In genomic region chr19:1175020-1175419, GRCh38 we compare ENCODE assay signal across 12 cellular contexts. TPM values are rescaled to one million over a fixed set of nuclear protein-coding genes. Genes with fewer than 3 reads are reported as not detected.
DNase-seq lines count a peak whose midpoint lies in the region; ATAC-seq, FAIRE-seq and TF ChIP-seq lines count a peak whose summit lies in the region.
"Had no signal": no experiment of that assay in that cellular context is flagged by ENCODE, and none has a peak within 500 bp of the region (broad histone marks: within the 10 kb centered on the region; RNA-seq: fewer than 3 reads in every experiment).

No MANE protein-coding gene starts in this region.

- peaks cover 0 to 3% of the 10 kb centered on the region in 2 donors for H3K36me3 ChIP-seq in kidney (ENCODE audit: control insufficient read depth in 1 of 2, insufficient read depth in 2 of 2, low read length in 2 of 2)
- peaks cover 13% of the 10 kb centered on the region for H3K36me3 ChIP-seq in thymus (ENCODE audit: control insufficient read depth, insufficient read depth)
- H3K36me3 ChIP-seq: esophagus muscularis mucosa, right atrium auricular region had no signal

- H3K4me1 Mint-ChIP-seq in activated naive CD4-positive, alpha-beta T cell treated with anti-CD3 and anti-CD28 coated beads, Interleukin-2, amount 10 ng/mL, durations not matched to agents 7 days and 5 days = peaks cover 43% of the 10 kb centered on the region
- H3K4me1 Mint-ChIP-seq in activated B cell treated with CpG ODN at 0.5 μM for 24 hours = peaks cover 23% of the 10 kb centered on the region

- FAIRE-seq in kidney (lab: Jason Lieb, UNC) = no peak
- FAIRE-seq: bronchial epithelial cell had no signal

- POLR2A ChIA-PET in activated B cell treated with CpG ODN at 0.5 μM for 24 hours (lab: Charles Lee) = interaction anchor here (2.4 kb wide), 1 partner anchor 43 kb away, joined by 25 read pairs; no protein-coding TSS in a partner anchor

- H3K4me3 ChIP-seq in kidney (ENCODE audit: low read length in 2 of 2) = no peak overlapping the region
- H3K4me3 ChIP-seq in thymus (ENCODE audit: low read length) = no peak overlapping the region

- H3K36me3 Mint-ChIP-seq in activated naive CD4-positive, alpha-beta T cell treated with anti-CD3 and anti-CD28 coated beads, Interleukin-2, amount 10 ng/mL, durations not matched to agents 7 days and 5 days = peaks cover 10% of the 10 kb centered on the region
- H3K36me3 Mint-ChIP-seq in activated B cell treated with CpG ODN at 0.5 μM for 24 hours (ENCODE audit: low read depth) = peaks cover 7% of the 10 kb centered on the region

- 95% methylated on average over 6 of the region's 6 CpGs for WGBS in thymus

- intact Hi-C loops in activated B cell treated with CpG ODN at 0.5 μM for 24 hours (cut with micrococcal nuclease) = no loop called here
- intact Hi-C loops in kidney (cut with DNase I) = no loop called here

- H3K4me3 Mint-ChIP-seq in activated naive CD4-positive, alpha-beta T cell treated with anti-CD3 and anti-CD28 coated beads, Interleukin-2, amount 10 ng/mL, durations not matched to agents 7 days and 5 days = peak overlapping the region; percentile 73
- peak overlapping the region; percentile 16 for H3K4me3 Mint-ChIP-seq in activated B cell treated with CpG ODN at 0.5 μM for 24 hours

- H3K9me3 Mint-ChIP-seq in activated naive CD4-positive, alpha-beta T cell treated with anti-CD3 and anti-CD28 coated beads, Interleukin-2, amount 10 ng/mL, durations not matched to agents 7 days and 5 days = no peaks in the 10 kb centered on the region
- no peaks in the 10 kb centered on the region for H3K9me3 Mint-ChIP-seq in activated B cell treated with CpG ODN at 0.5 μM for 24 hours

- H3K27me3 Mint-ChIP-seq in activated naive CD4-positive, alpha-beta T cell treated with anti-CD3 and anti-CD28 coated beads, Interleukin-2, amount 10 ng/mL, durations not matched to agents 7 days and 5 days = peaks cover 29% of the 10 kb centered on the region
- no peaks in the 10 kb centered on the region for H3K27me3 Mint-ChIP-seq in activated B cell treated with CpG ODN at 0.5 μM for 24 hours

- no peak for TF ChIP-seq CTCF in activated B cell treated with CpG ODN at 0.5 μM for 24 hours (IDR thresholded peaks at IDR 0.05)
- no peak for TF ChIP-seq CTCF in kidney (IDR thresholded peaks at IDR 0.05; ENCODE audit: borderline replicate concordance, extremely low read depth, insufficient read depth)

- no peak overlapping the region for H3K27ac Mint-ChIP-seq in activated naive CD4-positive, alpha-beta T cell treated with anti-CD3 and anti-CD28 coated beads, Interleukin-2, amount 10 ng/mL, durations not matched to agents 7 days and 5 days
- peak overlapping the region; percentile 27 for H3K27ac Mint-ChIP-seq in activated B cell treated with CpG ODN at 0.5 μM for 24 hours

- DNase-seq in activated naive CD4-positive, alpha-beta T cell treated with anti-CD3 and anti-CD28 coated beads, Interleukin-2, amount 10 ng/mL, durations not matched to agents 7 days and 5 days = no peak
- no peak for DNase-seq in activated naive CD4-positive, alpha-beta T cell (lab: John Stamatoyannopoulos, UW)
- DNase-seq in activated B cell treated with CpG ODN at 0.5 μM for 24 hours (no peak), kidney (peak; percentile 74), DMS 273 treated with DMSO at 0.1 percent for 48 hours (lab: John Stamatoyannopoulos, UW) (no peak)
- DNase-seq: NCI-H187 treated with DMSO at 0.1 percent for 48 hours had no signal

- H3K27ac ChIP-seq in kidney (ENCODE audit: low read depth in 2 of 2, low read length in 2 of 2) = no peak overlapping the region
- H3K27ac ChIP-seq in thymus (ENCODE audit: low read depth) = peak overlapping the region; percentile 31

- CTCF ChIA-PET in activated naive CD4-positive, alpha-beta T cell treated with anti-CD3 and anti-CD28 coated beads, Interleukin-2, amount 10 ng/mL, durations not matched to agents 7 days and 5 days (lab: Charles Lee) = no interaction called here
- CTCF ChIA-PET in activated B cell treated with CpG ODN at 0.5 μM for 24 hours (lab: Charles Lee) = interaction anchor here (1.0 to 1.4 kb wide), 2 partner anchors 44 to 61 kb away, joined by 3 to 5 read pairs; no protein-coding TSS in a partner anchor

- H3K9me3 ChIP-seq in kidney (ENCODE audit: control insufficient read depth in 1 of 2, low read length in 2 of 2) = no peaks in the 10 kb centered on the region
- H3K9me3 ChIP-seq in thymus (ENCODE audit: control insufficient read depth) = no peaks in the 10 kb centered on the region
- H3K9me3 ChIP-seq: esophagus muscularis mucosa, right atrium auricular region had no signal

- ATAC-seq in activated B cell treated with CpG ODN at 0.5 μM for 24 hours (ENCODE audit: low read depth) (no peak), GM21423 (IDR thresholded peaks at IDR 0.05; ENCODE audit: unreplicated experiment) (no peak), HG03039 (IDR thresholded peaks at IDR 0.05; ENCODE audit: unreplicated experiment) (no peak)

- H3K27me3 ChIP-seq in thymus (ENCODE audit: control insufficient read depth, insufficient read depth) = peaks cover 2% of the 10 kb centered on the region
- H3K27me3 ChIP-seq: right atrium auricular region had no signal

- no peak overlapping the region for H3K9ac ChIP-seq in kidney (ENCODE audit: low read length in 2 of 2)

- H3K4me1 ChIP-seq in kidney (ENCODE audit: control insufficient read depth in 1 of 2, insufficient read depth in 1 of 2, low read depth in 1 of 2, low read length in 2 of 2) (peaks cover 12 to 23% of the 10 kb centered on the region in 2 donors), thymus (ENCODE audit: control insufficient read depth, insufficient read depth, low read length) (peaks cover 14% of the 10 kb centered on the region)

RNA-seq across cellular contexts. Expression of gene SBNO2, which starts 1.0 kb away (rescaled TPM):
- 111 and 127 TPM in 2 replicates for total RNA-seq in activated B cell treated with CpG ODN at 0.5 μM for 24 hours
- total RNA-seq in kidney = 156 TPM
- 12.2 TPM for polyA plus RNA-seq in kidney (ENCODE audit: insufficient read depth, low read depth, low replicate concordance)
- polyA plus RNA-seq in thymus = 62.4 TPM

RNA-seq across cellular contexts. Expression of gene STK11, which starts 30.6 kb away (rescaled TPM):
- total RNA-seq in activated B cell treated with CpG ODN at 0.5 μM for 24 hours (62.0 and 67.6 TPM in 2 replicates), kidney (57.7 TPM)
- polyA plus RNA-seq in kidney (ENCODE audit: insufficient read depth, low read depth, low replicate concordance) (40.7 TPM), thymus (60.2 TPM)
